In the genomic region with DNA sequence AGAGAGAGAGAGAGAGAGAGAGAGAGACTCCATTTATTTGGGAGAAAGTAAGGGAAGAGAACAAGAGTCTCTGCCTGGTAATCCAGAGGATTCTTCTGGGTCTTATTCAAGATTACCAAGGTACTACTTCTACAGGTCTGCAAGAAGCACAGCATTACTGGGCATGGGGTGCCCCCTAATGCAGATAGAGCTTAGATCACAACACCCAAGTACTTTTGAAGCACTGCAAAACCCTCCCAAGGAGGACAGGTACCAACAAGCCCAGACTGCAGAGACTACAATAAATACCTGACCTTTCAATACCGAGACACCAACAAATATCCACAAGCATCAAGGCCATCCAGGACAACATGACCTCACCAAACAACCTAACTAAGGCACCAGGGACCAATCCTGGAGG, we compare ENCODE assay signal across 25 cellular contexts.
"Had no signal": no experiment of that assay in that cellular context is flagged by ENCODE, and none has a peak within 500 bp of the region (broad histone marks: within the 10 kb centered on the region; RNA-seq: fewer than 3 reads in every experiment).

No MANE protein-coding gene starts in this region.

- H3K27me3 ChIP-seq: Peyer's patch, SJCRH30 had no signal

- H3K27ac Mint-ChIP-seq: IgD-negative memory B cell had no signal

- ATAC-seq: K562, Right ventricle myocardium inferior, SK-N-SH treated with all-trans-retinoic acid at 6 μM for 48 hours had no signal

- H3K4me3 ChIP-seq: K562, PC-9, Peyer's patch, SJCRH30 had no signal

- H3K9ac ChIP-seq: KMS-11 had no signal

- H3K36me3 Mint-ChIP-seq: IgD-negative memory B cell had no signal

- H3K36me3 ChIP-seq: Peyer's patch, SJCRH30 had no signal

- H3K4me1 Mint-ChIP-seq: IgD-negative memory B cell had no signal

- H3K27ac ChIP-seq: HL-60, KMS-11, PC-9, Peyer's patch, SJCRH30 had no signal

- H2AFZ ChIP-seq: PC-9 had no signal

- H3K4me1 ChIP-seq: Peyer's patch, SJCRH30 had no signal

- DNase-seq: NCI-H1092, NCI-H1105 treated with DMSO at 0.1 percent for 48 hours, NCI-H1417 treated with DMSO at 0.1 percent for 48 hours, NCI-H146, NCI-H1694 treated with DMSO at 0.1 percent for 48 hours, NCI-H1930, NCI-H2081 treated with DMSO at 0.1 percent for 48 hours, NCI-H2171, NCI-H226, NCI-H446, NCI-H510A, NCI-H524 treated with DMSO at 0.1 percent for 48 hours, NCI-H69, NCI-H774, OCI-M1, PC-9, Peyer's patch, SHP77 treated with DMSO at 0.1 percent for 48 hours, SJCRH30 had no signal

- H3K4me2 ChIP-seq: KMS-11, PC-9 had no signal

- H3K9me3 ChIP-seq: Peyer's patch, SJCRH30 had no signal
